20 cellular contexts compared by ENCODE assay signal in the genomic region with DNA sequence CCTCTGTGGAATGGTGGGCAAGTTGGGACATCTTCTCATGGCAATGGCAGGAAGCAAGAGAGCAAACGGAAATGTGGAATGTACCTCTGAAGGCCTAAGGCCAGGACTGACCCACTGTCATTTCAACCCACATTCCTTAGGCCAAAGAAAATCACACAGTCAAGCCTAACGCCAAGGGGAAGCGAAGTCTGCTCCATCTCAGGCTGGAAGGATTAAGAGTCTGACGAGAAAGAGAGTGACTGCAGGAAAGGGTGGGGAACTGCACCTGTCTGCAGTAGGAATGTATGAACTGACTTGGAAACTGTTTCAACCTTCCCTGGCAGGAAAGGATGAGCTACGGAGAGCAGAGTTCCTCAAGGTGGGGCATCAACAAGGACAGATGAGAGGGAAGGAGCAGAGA.
DNase-seq lines count a peak whose midpoint lies in the region; ATAC-seq, FAIRE-seq and TF ChIP-seq lines count a peak whose summit lies in the region.
"Had no signal": no experiment of that assay in that cellular context is flagged by ENCODE, and none has a peak within 500 bp of the region (broad histone marks: within the 10 kb centered on the region; RNA-seq: fewer than 3 reads in every experiment).

No MANE protein-coding gene starts in this region.

- no TSS peak for BruUV-seq in IMR-90 (replicated peaks; lab: Mats Ljungman, UMichigan)

- H3K23ac ChIP-seq in IMR-90 (ENCODE audit: low read depth, low read length) (no peak overlapping the region), mesendoderm (ENCODE audit: low read length) (no peak overlapping the region)

- H3K9ac ChIP-seq in IMR-90 (ENCODE audit: low read depth, low read length) (no peak overlapping the region), mesendoderm (ENCODE audit: low read length) (no peak overlapping the region)
- H3K9ac ChIP-seq: BLaER1 treated with 17β-estradiol and CSF1 and Interleukin-3, amounts not matched to agents 10 nM and 100 nM had no signal

- peak overlapping the region; percentile 61 for H4K91ac ChIP-seq in IMR-90 (ENCODE audit: insufficient read depth, low read depth, low read length)

- H3K4me2 ChIP-seq in IMR-90 (ENCODE audit: low read depth, low read length), result no peak overlapping the region
- no peak overlapping the region for H3K4me2 ChIP-seq in mesendoderm (ENCODE audit: low read length)
- H3K4me2 ChIP-seq: BLaER1 treated with 17β-estradiol and CSF1 and Interleukin-3, amounts not matched to agents 10 nM and 100 nM had no signal

- no peak for TF ChIP-seq RAD21 in IMR-90 (IDR thresholded peaks at IDR 0.05; ENCODE audit: low read length)

- H2AK9ac ChIP-seq in IMR-90 (replicated peaks; ENCODE audit: low read depth, low read length, poor library complexity), result no peak overlapping the region

- peak; percentile 61 for DNase-seq in ELF-1 (ENCODE audit: low read depth, low spot score)
- DNase-seq in IMR-90, result no peak
- DNase-seq in bronchial epithelial cell (ENCODE audit: low read depth), result peak; percentile 10
- peak; percentile 59 for DNase-seq in mesendoderm
- DNase-seq in activated CD8-positive, alpha-beta memory T cell treated with anti-CD3 and anti-CD28 coated beads, Interleukin-2, amount 10 ng/mL, durations not matched to agents 7 days and 5 days, result no peak
- no peak for DNase-seq in stimulated activated CD4-positive, alpha-beta T cell treated with anti-CD3 and anti-CD28 coated beads, Interleukin-4, amount 100 ng/mL, for 1 hour
- no peak for DNase-seq in left ventricle myocardium superior
- DNase-seq: ACHN; Calu3; CD4-positive, CD25-positive, alpha-beta regulatory T cell; DMS 273 treated with DMSO at 0.1 percent for 48 hours; DMS79; GOT3 had no signal

- peak overlapping the region; percentile 40 for H3K4ac ChIP-seq in IMR-90 (ENCODE audit: low read depth, low read length)
- H3K4ac ChIP-seq in mesendoderm (ENCODE audit: low read depth, low read length), result no peak overlapping the region

- no peaks in the 10 kb centered on the region for H3K36me3 Mint-ChIP-seq in activated CD8-positive, alpha-beta memory T cell treated with anti-CD3 and anti-CD28 coated beads, Interleukin-2, amount 10 ng/mL, durations not matched to agents 7 days and 5 days
- H3K36me3 Mint-ChIP-seq: CD4-positive, CD25-positive, alpha-beta regulatory T cell; IgD-negative memory B cell had no signal

- no peak overlapping the region for H3K27ac Mint-ChIP-seq in activated CD8-positive, alpha-beta memory T cell treated with anti-CD3 and anti-CD28 coated beads, Interleukin-2, amount 10 ng/mL, durations not matched to agents 7 days and 5 days
- H3K27ac Mint-ChIP-seq: CD4-positive, CD25-positive, alpha-beta regulatory T cell; IgD-negative memory B cell had no signal

- ATAC-seq in IMR-90 (ENCODE audit: low read depth) (no peak), gastroesophageal sphincter (no peak), left ventricle myocardium superior (no peak)
- ATAC-seq in activated CD8-positive, alpha-beta memory T cell treated with anti-CD3 and anti-CD28 coated beads, Interleukin-2, amount 10 ng/mL, durations not matched to agents 7 days and 5 days, result no peak

- no peak overlapping the region for H4K8ac ChIP-seq in IMR-90 (ENCODE audit: low read depth in 2 of 2, low read length in 2 of 2)
- H4K8ac ChIP-seq in mesendoderm (ENCODE audit: low read depth, low read length), result no peak overlapping the region

- peaks cover 5% of the 10 kb centered on the region for H3K9me1 ChIP-seq in IMR-90 (ENCODE audit: insufficient read depth, low read length)

- H2BK5ac ChIP-seq in IMR-90 (ENCODE audit: low read depth, low read length, poor library complexity, severe bottlenecking) (no peak overlapping the region), mesendoderm (ENCODE audit: low read length) (no peak overlapping the region)

- intact Hi-C loops in IMR-90 (cut with micrococcal nuclease), result no loop called here
- intact Hi-C loops in left ventricle myocardium superior (cut with micrococcal nuclease), result no loop called here

- no peak for TF ChIP-seq EP300 in gastroesophageal sphincter (IDR thresholded peaks at IDR 0.05)

- no peaks in the 10 kb centered on the region for H4K20me1 ChIP-seq in IMR-90 (ENCODE audit: insufficient read depth, low read length)
- H4K20me1 ChIP-seq: BLaER1 treated with 17β-estradiol and CSF1 and Interleukin-3, amounts not matched to agents 10 nM and 100 nM had no signal

- H3K9me3 ChIP-seq in IMR-90 (ENCODE audit: control insufficient read depth, insufficient read depth, low read length) (no peaks in the 10 kb centered on the region), gastroesophageal sphincter (no peaks in the 10 kb centered on the region)
- H3K9me3 ChIP-seq: HAP-1 had no signal

- H2BK20ac ChIP-seq in IMR-90 (ENCODE audit: low read depth, low read length), result no peak overlapping the region; the same call in 1 of the 2 replicates

- peak; percentile 23 for FAIRE-seq in bronchial epithelial cell (lab: Jason Lieb, UNC)
- FAIRE-seq: G401.6, GM12891 had no signal

- CTCF ChIA-PET in IMR-90 (lab: Yijun Ruan, JAX), result interaction anchor here (0.6 kb wide), 1 partner anchor 35 kb away, joined by 3 read pairs; no protein-coding TSS in a partner anchor
- CTCF ChIA-PET in activated CD8-positive, alpha-beta memory T cell treated with anti-CD3 and anti-CD28 coated beads, Interleukin-2, amount 10 ng/mL, durations not matched to agents 7 days and 5 days (lab: Charles Lee), result no interaction called here

- no peaks in the 10 kb centered on the region for H3K79me2 ChIP-seq in mesendoderm (ENCODE audit: control insufficient read depth, insufficient read depth, low read length)

- peak overlapping the region; percentile 26 for H2AFZ ChIP-seq in IMR-90 (replicated peaks; ENCODE audit: low read length, poor library complexity)

- H3K18ac ChIP-seq in IMR-90 (ENCODE audit: low read depth, low read length) (no peak overlapping the region), mesendoderm (ENCODE audit: low read length) (no peak overlapping the region)

- H3K4me1 ChIP-seq in IMR-90 (ENCODE audit: control insufficient read depth, insufficient read depth, low read length), result peaks cover 9% of the 10 kb centered on the region
- H3K4me1 ChIP-seq in mesendoderm (ENCODE audit: control insufficient read depth, low read depth, low read length), result peaks cover 3% of the 10 kb centered on the region
- H3K4me1 ChIP-seq in gastroesophageal sphincter, result no peaks in the 10 kb centered on the region
- H3K4me1 ChIP-seq: HAP-1 had no signal

- in situ Hi-C loops in IMR-90 (cut with MboI; ENCODE audit: low sequenced_read_pairs), result no loop called here

- H3K27me3 ChIP-seq in IMR-90 (ENCODE audit: control insufficient read depth, insufficient read depth, low read length) (no peaks in the 10 kb centered on the region), bronchial epithelial cell (ENCODE audit: control insufficient read depth, insufficient read depth, low read length) (no peaks in the 10 kb centered on the region), mesendoderm (ENCODE audit: insufficient read depth, low read length, poor library complexity) (no peaks in the 10 kb centered on the region), gastroesophageal sphincter (peaks cover 1% of the 10 kb centered on the region)
- H3K27me3 ChIP-seq: BLaER1 treated with 17β-estradiol and CSF1 and Interleukin-3, amounts not matched to agents 10 nM and 100 nM had no signal

- no peak overlapping the region for H3K4me3 Mint-ChIP-seq in activated CD8-positive, alpha-beta memory T cell treated with anti-CD3 and anti-CD28 coated beads, Interleukin-2, amount 10 ng/mL, durations not matched to agents 7 days and 5 days
- H3K4me3 Mint-ChIP-seq: CD4-positive, CD25-positive, alpha-beta regulatory T cell; IgD-negative memory B cell had no signal

- H4K5ac ChIP-seq in IMR-90 (ENCODE audit: low read depth, low read length) (no peak overlapping the region), mesendoderm (ENCODE audit: low read length) (no peak overlapping the region)

- H3K14ac ChIP-seq in IMR-90 (replicated peaks; ENCODE audit: low read depth, low read length), result 0 out of 2 replicates have a peak overlapping the region, but pooled peaks have one; percentile 35

- WGBS in IMR-90 (ENCODE audit: extremely low coverage in 2 of 2, insufficient read length in 1 of 2), 2 experiments, result 94% methylated on average over 2 of the region's 5 CpGs; no CpG with 5 or more reads in 1 of the 2 experiments
- WGBS in mesendoderm (ENCODE audit: extremely low coverage, insufficient coverage, low lambda C conversion rate), result no CpG with 5 or more reads among the region's 5 CpGs
- WGBS in gastroesophageal sphincter (ENCODE audit: low coverage in 1 of 2), 2 donors, result 83% methylated on average over 4 of the region's 5 CpGs; no CpG with 5 or more reads in 1 of the 2 donors

- peaks cover 0 to 2% of the 10 kb centered on the region in 2 experiments; a peak in 1 of 4 replicates for H3K79me1 ChIP-seq in IMR-90 (ENCODE audit: low read depth in 1 of 2, low read length in 2 of 2)
- H3K79me1 ChIP-seq in mesendoderm (ENCODE audit: low read length), result no peaks in the 10 kb centered on the region

- POLR2A ChIA-PET in IMR-90 (lab: Charles Lee; ENCODE audit: unreplicated experiment), result no interaction called here

- H2BK120ac ChIP-seq in IMR-90 (ENCODE audit: low read depth, low read length) (no peak overlapping the region), mesendoderm (ENCODE audit: low read depth, low read length) (no peak overlapping the region)

- no peaks in the 10 kb centered on the region for H3K4me1 Mint-ChIP-seq in activated CD8-positive, alpha-beta memory T cell treated with anti-CD3 and anti-CD28 coated beads, Interleukin-2, amount 10 ng/mL, durations not matched to agents 7 days and 5 days
- H3K4me1 Mint-ChIP-seq: CD4-positive, CD25-positive, alpha-beta regulatory T cell; IgD-negative memory B cell had no signal

- H3K4me3 ChIP-seq in IMR-90 (ENCODE audit: insufficient read depth, low read depth, low read length) (no peak overlapping the region), bronchial epithelial cell (ENCODE audit: low read depth, low read length) (no peak overlapping the region), mesendoderm (ENCODE audit: low read length) (no peak overlapping the region), gastroesophageal sphincter (no peak overlapping the region)
- H3K4me3 ChIP-seq: BLaER1 treated with 17β-estradiol and CSF1 and Interleukin-3, amounts not matched to agents 10 nM and 100 nM; HAP-1 had no signal

- H3K56ac ChIP-seq in IMR-90 (ENCODE audit: extremely low read depth, insufficient read depth, low read length), result no peak overlapping the region
- no peak overlapping the region for H3K56ac ChIP-seq in mesendoderm (ENCODE audit: low read length)

- dilution Hi-C loops in IMR-90 (cut with HindIII; ENCODE audit: low sequenced_read_pairs, unreplicated experiment), result no loop called here

- H2BK15ac ChIP-seq in IMR-90 (ENCODE audit: low read depth, low read length), result peak overlapping the region; percentile 45; the same call in 1 of the 3 replicates
- no peak overlapping the region for H2BK15ac ChIP-seq in mesendoderm (replicated peaks; ENCODE audit: low read depth)

- TF ChIP-seq POLR2A in IMR-90 (IDR thresholded peaks at IDR 0.05; ENCODE audit: low read depth, low read length), result no peak
- TF ChIP-seq POLR2A in gastroesophageal sphincter (IDR thresholded peaks at IDR 0.05), result no peak

- H3K9me3 Mint-ChIP-seq in activated CD8-positive, alpha-beta memory T cell treated with anti-CD3 and anti-CD28 coated beads, Interleukin-2, amount 10 ng/mL, durations not matched to agents 7 days and 5 days (ENCODE audit: low read depth), result no peaks in the 10 kb centered on the region

- H2AK5ac ChIP-seq in IMR-90 (ENCODE audit: low read depth, low read length) (peak overlapping the region; percentile 74), mesendoderm (ENCODE audit: low read length) (no peak overlapping the region)

- H3K36me3 ChIP-seq in IMR-90 (ENCODE audit: control insufficient read depth, insufficient read depth, low read length) (no peaks in the 10 kb centered on the region), bronchial epithelial cell (ENCODE audit: control insufficient read depth, insufficient read depth, low read length) (no peaks in the 10 kb centered on the region), mesendoderm (ENCODE audit: control insufficient read depth, insufficient read depth, low read length) (no peaks in the 10 kb centered on the region), gastroesophageal sphincter (no peaks in the 10 kb centered on the region)
- H3K36me3 ChIP-seq: BLaER1 treated with 17β-estradiol and CSF1 and Interleukin-3, amounts not matched to agents 10 nM and 100 nM; HAP-1 had no signal

- H3K27me3 Mint-ChIP-seq in activated CD8-positive, alpha-beta memory T cell treated with anti-CD3 and anti-CD28 coated beads, Interleukin-2, amount 10 ng/mL, durations not matched to agents 7 days and 5 days, result no peaks in the 10 kb centered on the region
- H3K27me3 Mint-ChIP-seq: CD4-positive, CD25-positive, alpha-beta regulatory T cell; IgD-negative memory B cell had no signal

- H3K27ac ChIP-seq in IMR-90 (ENCODE audit: insufficient read depth, low read length) (no peak overlapping the region), mesendoderm (ENCODE audit: low read depth, low read length) (no peak overlapping the region), gastroesophageal sphincter (no peak overlapping the region)
- H3K27ac ChIP-seq: BLaER1 treated with 17β-estradiol and CSF1 and Interleukin-3, amounts not matched to agents 10 nM and 100 nM; HL-60 had no signal

- TF ChIP-seq CTCF in IMR-90 (conservative IDR thresholded peaks at IDR 0.05; ENCODE audit: low read depth, low read length), result no peak
- TF ChIP-seq CTCF in bronchial epithelial cell (IDR thresholded peaks at IDR 0.05; ENCODE audit: insufficient read depth, low read length, severe bottlenecking), result no peak
- TF ChIP-seq CTCF in gastroesophageal sphincter (IDR thresholded peaks at IDR 0.05), result no peak

Comparison
In these comparisons a context has a peak if more than half of its experiments do, and no peak if none do; other contexts are left out.
1. DNase-seq: peak in ELF-1 (single experiment), bronchial epithelial cell (single experiment) and mesendoderm (single experiment); none in IMR-90 (single experiment), activated CD8-positive, alpha-beta memory T cell treated with anti-CD3 and anti-CD28 coated beads, Interleukin-2, amount 10 ng/mL, durations not matched to agents 7 days and 5 days (single experiment), stimulated activated CD4-positive, alpha-beta T cell treated with anti-CD3 and anti-CD28 coated beads, Interleukin-4, amount 100 ng/mL, for 1 hour (single experiment) and left ventricle myocardium superior (single experiment).